In the genomic region with DNA sequence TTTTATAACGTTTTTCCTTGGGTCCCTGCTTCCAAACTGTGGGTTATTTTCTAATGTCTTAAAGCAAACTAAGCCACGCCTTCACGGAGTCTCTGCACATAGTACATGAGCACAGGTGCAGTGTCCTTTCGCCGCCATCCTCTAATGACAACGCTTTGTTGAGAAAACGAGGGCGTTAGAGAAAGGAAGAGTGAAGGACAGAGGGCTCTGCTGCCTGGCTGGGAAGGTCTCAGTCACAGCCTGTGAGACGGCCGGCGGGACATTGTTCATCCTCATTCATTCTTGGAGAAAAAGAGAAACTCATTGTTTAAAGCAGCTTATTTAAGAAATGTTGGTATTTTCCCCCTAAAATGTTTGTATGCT, we compare ENCODE assay signal across 11 cellular contexts. TPM values are rescaled to one million over a fixed set of nuclear protein-coding genes. Genes with fewer than 3 reads are reported as not detected.
A peak's percentile ranks its signal among the peaks of the same experiment; 100 is the strongest.
DNase-seq lines count a peak whose midpoint lies in the region; ATAC-seq, FAIRE-seq and TF ChIP-seq lines count a peak whose summit lies in the region.
"Had no signal": no experiment of that assay in that cellular context is flagged by ENCODE, and none has a peak within 500 bp of the region (broad histone marks: within the 10 kb centered on the region; RNA-seq: fewer than 3 reads in every experiment).

No MANE protein-coding gene starts in this region.

- H4K20me1 ChIP-seq in GM12878 (ENCODE audit: control insufficient read depth, insufficient read depth): no peaks in the 10 kb centered on the region
- H4K20me1 ChIP-seq: BLaER1 treated with 17β-estradiol and CSF1 and Interleukin-3, amounts not matched to agents 10 nM and 100 nM had no signal

- H2AK5ac ChIP-seq in mesenchymal stem cell (ENCODE audit: low read length, severe bottlenecking): no peak overlapping the region

- SMC1A ChIA-PET in GM12878 (lab: Charles Lee; ENCODE audit: uncharacterized antibody, unreplicated experiment): interaction anchor here (0.6 kb wide), 1 partner anchor 45 kb away, joined by 3 read pairs; no protein-coding TSS in a partner anchor

- POLR2A ChIA-PET in GM12878 (lab: Charles Lee): no interaction called here

- no peaks in the 10 kb centered on the region for H3K79me1 ChIP-seq in mesenchymal stem cell (replicated peaks; ENCODE audit: low read length, poor library complexity, severe bottlenecking)

- no TSS peak for BruUV-seq in GM12878 (replicated peaks; lab: Mats Ljungman, UMichigan)

- H2BK12ac ChIP-seq in mesenchymal stem cell (ENCODE audit: low read length in 2 of 2): no peak overlapping the region

- CTCF ChIA-PET in GM12878 (lab: Yijun Ruan, JAX): interaction anchor here (0.6 to 0.7 kb wide), 3 partner anchors 42 to 116 kb away, joined by 3 read pairs; no protein-coding TSS in a partner anchor

- no peak for TF ChIP-seq RAD21 in GM12878 (IDR thresholded peaks at IDR 0.05; ENCODE audit: insufficient read depth, low read depth, low read length)

- no peak overlapping the region for H4K8ac ChIP-seq in mesenchymal stem cell (ENCODE audit: low read length)

- H2AFZ ChIP-seq in GM12878 (ENCODE audit: control insufficient read depth, low read depth, low read length) (peak overlapping the region; percentile 54), mesenchymal stem cell (ENCODE audit: low read depth, low read length) (no peak overlapping the region)

- no peak overlapping the region for H3K4me2 ChIP-seq in GM12878 (ENCODE audit: control insufficient read depth, insufficient read depth)
- H3K4me2 ChIP-seq in mesenchymal stem cell (ENCODE audit: low read length, poor library complexity, severe bottlenecking): no peak overlapping the region

- no peak for DNase-seq in heart left ventricle
- no peak for DNase-seq in left cardiac atrium
- DNase-seq in GM12878 (ENCODE audit: low read depth, low spot score): no peak
- DNase-seq in mesenchymal stem cell: no peak
- DNase-seq in uterus: no peak
- DNase-seq: NCI-H510A had no signal

- no peak for FAIRE-seq in GM12878 (lab: Jason Lieb, UNC)
- FAIRE-seq: colon had no signal

- H3K4me3 ChIP-seq in heart left ventricle (peak overlapping the region in 9 of 12 donors; percentile 24 to 50 (median 32)), GM12878 (no peak overlapping the region), mesenchymal stem cell (ENCODE audit: insufficient read depth in 1 of 2, low read depth in 1 of 2, low read length in 2 of 2) (peak overlapping the region in 1 of 2 experiments; percentile 67), uterus (peak overlapping the region; percentile 2 to 4)
- H3K4me3 ChIP-seq: BLaER1 treated with 17β-estradiol and CSF1 and Interleukin-3, amounts not matched to agents 10 nM and 100 nM had no signal

- no peak overlapping the region for H2BK15ac ChIP-seq in mesenchymal stem cell (ENCODE audit: low read depth, poor library complexity, severe bottlenecking)

- in situ Hi-C loops in GM12878 (cut with MboI): no loop called here

- intact Hi-C loops in heart left ventricle (cut with DNase I) (loop anchor here (2.0 to 10.0 kb wide), 12 partner anchors 59 to 218 kb away; a partner anchor contains a TSS), left cardiac atrium (cut with DNase I) (loop anchor here (2.0 to 10.0 kb wide), 4 partner anchors 114 to 218 kb away; no protein-coding TSS in a partner anchor), GM12878 (cut with micrococcal nuclease; ENCODE audit: unreplicated experiment) (loop anchor here (2.0 kb wide), 1 partner anchor 116 kb away; no protein-coding TSS in a partner anchor), uterus (cut with DNase I; ENCODE audit: low total_unique reads) (loop anchor here (5.0 kb wide), 1 partner anchor 114 kb away; no protein-coding TSS in a partner anchor)

- TF ChIP-seq CTCF in heart left ventricle (IDR thresholded peaks at IDR 0.05) (no peak), GM12878 (IDR thresholded peaks at IDR 0.05 in 2 of 3, conservative IDR thresholded peaks at IDR 0.05 in 1 of 3; ENCODE audit: control insufficient read depth in 2 of 3, extremely low read depth in 1 of 3, insufficient read depth in 1 of 3, low read depth in 3 of 3, low read length in 3 of 3) (no peak), uterus (IDR thresholded peaks at IDR 0.05) (no peak)

- no peaks in the 10 kb centered on the region for H3K27me3 ChIP-seq in heart left ventricle
- H3K27me3 ChIP-seq in GM12878 (replicated peaks in 1 of 2; ENCODE audit: control insufficient read depth in 2 of 2, insufficient read depth in 2 of 2, low read length in 1 of 2): no peaks in the 10 kb centered on the region
- peaks cover 0 to 5% of the 10 kb centered on the region in 2 experiments for H3K27me3 ChIP-seq in mesenchymal stem cell (ENCODE audit: control insufficient read depth in 1 of 2, insufficient read depth in 1 of 2, low read length in 2 of 2)
- no peaks in the 10 kb centered on the region for H3K27me3 ChIP-seq in uterus
- H3K27me3 ChIP-seq: BLaER1 treated with 17β-estradiol and CSF1 and Interleukin-3, amounts not matched to agents 10 nM and 100 nM had no signal

- RAD21 ChIA-PET in GM12878 (lab: Charles Lee; ENCODE audit: unreplicated experiment): no interaction called here

- H3K27ac ChIP-seq in heart left ventricle (peak overlapping the region in 8 of 12 donors; percentile 3 to 92 (median 68)), GM12878 (ENCODE audit: control insufficient read depth, insufficient read depth) (no peak overlapping the region), mesenchymal stem cell (ENCODE audit: low read length, poor library complexity, severe bottlenecking) (no peak overlapping the region), uterus (no peak overlapping the region)
- H3K27ac ChIP-seq: BLaER1 treated with 17β-estradiol and CSF1 and Interleukin-3, amounts not matched to agents 10 nM and 100 nM had no signal

- no peak overlapping the region for H3K18ac ChIP-seq in mesenchymal stem cell (ENCODE audit: low read depth in 1 of 2, low read length in 2 of 2)

- H3K79me2 ChIP-seq in GM12878 (ENCODE audit: control insufficient read depth, insufficient read depth, low read length): no peaks in the 10 kb centered on the region

- H3K23ac ChIP-seq in mesenchymal stem cell (ENCODE audit: low read length in 2 of 2): no peak overlapping the region

- H3K9ac ChIP-seq in GM12878 (ENCODE audit: control insufficient read depth, insufficient read depth, low read length) (no peak overlapping the region), mesenchymal stem cell (ENCODE audit: low read length) (peak overlapping the region; percentile 83)
- H3K9ac ChIP-seq: BLaER1 treated with 17β-estradiol and CSF1 and Interleukin-3, amounts not matched to agents 10 nM and 100 nM had no signal

- TF ChIP-seq POLR2A in heart left ventricle (IDR thresholded peaks at IDR 0.05): no peak
- no peak for TF ChIP-seq POLR2A in GM12878 (IDR thresholded peaks at IDR 0.05; ENCODE audit: low read depth, low read length)
- TF ChIP-seq POLR2A in uterus (IDR thresholded peaks at IDR 0.05): no peak

- H3K36me3 ChIP-seq in heart left ventricle (no peaks in the 10 kb centered on the region), GM12878 (ENCODE audit: control insufficient read depth in 2 of 2, insufficient read depth in 2 of 2, low read length in 1 of 2) (no peaks in the 10 kb centered on the region), mesenchymal stem cell (ENCODE audit: control insufficient read depth in 1 of 2, insufficient read depth in 2 of 2, low read depth in 1 of 2, low read length in 2 of 2) (no peaks in the 10 kb centered on the region), uterus (no peaks in the 10 kb centered on the region)
- H3K36me3 ChIP-seq: BLaER1 treated with 17β-estradiol and CSF1 and Interleukin-3, amounts not matched to agents 10 nM and 100 nM had no signal

- no peak overlapping the region for H3K4ac ChIP-seq in mesenchymal stem cell (ENCODE audit: low read depth in 1 of 2, low read length in 2 of 2)

- ATAC-seq in heart left ventricle: peak in 1 of 4 donors; percentile 21
- ATAC-seq in left cardiac atrium: no peak
- ATAC-seq in GM12878: no peak
- ATAC-seq in HG02938 (IDR thresholded peaks at IDR 0.05; ENCODE audit: unreplicated experiment): no peak
- no peak for ATAC-seq in GM19455 (IDR thresholded peaks at IDR 0.05; ENCODE audit: unreplicated experiment)
- ATAC-seq in HG03460 (IDR thresholded peaks at IDR 0.05; ENCODE audit: unreplicated experiment): no peak

- H2BK5ac ChIP-seq in mesenchymal stem cell (ENCODE audit: low read depth, low read length, poor library complexity, severe bottlenecking): no peak overlapping the region

- H3K4me1 ChIP-seq in heart left ventricle (peaks cover 0 to 41% (median 19%) of the 10 kb centered on the region in 12 donors), GM12878 (ENCODE audit: control insufficient read depth, insufficient read depth, low read length) (no peaks in the 10 kb centered on the region), mesenchymal stem cell (ENCODE audit: control insufficient read depth, insufficient read depth, low read depth, low read length) (peaks cover 2% of the 10 kb centered on the region), uterus (no peaks in the 10 kb centered on the region)

- no peak overlapping the region for H2BK120ac ChIP-seq in mesenchymal stem cell (ENCODE audit: low read depth, low read length)

- H3K9me3 ChIP-seq in heart left ventricle: no peaks in the 10 kb centered on the region
- no peaks in the 10 kb centered on the region for H3K9me3 ChIP-seq in GM12878 (replicated peaks; ENCODE audit: control insufficient read depth, insufficient read depth, low read length)
- no peaks in the 10 kb centered on the region for H3K9me3 ChIP-seq in mesenchymal stem cell (ENCODE audit: control insufficient read depth, low read length)
- H3K9me3 ChIP-seq in uterus: no peaks in the 10 kb centered on the region
- H3K9me3 ChIP-seq: BLaER1 treated with 17β-estradiol and CSF1 and Interleukin-3, amounts not matched to agents 10 nM and 100 nM had no signal

- H4K91ac ChIP-seq in mesenchymal stem cell (ENCODE audit: low read length): no peak overlapping the region

- H3K14ac ChIP-seq in mesenchymal stem cell (ENCODE audit: low read length in 2 of 2): no peak overlapping the region

- no peak for TF ChIP-seq EP300 in GM12878 (IDR thresholded peaks at IDR 0.05; ENCODE audit: borderline replicate concordance in 1 of 2, control insufficient read depth in 1 of 2, low read depth in 2 of 2, low read length in 2 of 2)

- 17 to 25% (median 20%) methylated on average over 11 of the region's 11 CpGs for WGBS in heart left ventricle, 4 donors
- WGBS in GM12878 (ENCODE audit: insufficient coverage, insufficient replicate concordance, low lambda C conversion rate, missing lambda C conversion rate): 55% methylated on average over 11 of the region's 11 CpGs
- 44% methylated on average over 10 of the region's 11 CpGs for WGBS in mesenchymal stem cell

RNA-seq across cellular contexts. Expression of a gene that starts 9.5 kb away (rescaled TPM):
- total RNA-seq in heart left ventricle: 1 to 10 TPM in 4 of 9 donors, under 1 TPM in 5; 0.48 to 1.6 (median 0.95) TPM
- under 1 TPM; 0.30 to 0.44 TPM for polyA plus RNA-seq in heart left ventricle
- total RNA-seq in left cardiac atrium: 1 to 10 TPM; 1.8 to 3.2 TPM
- not detected in 2 replicates for total RNA-seq in GM12878 (2013; cell fraction: nucleolus; rRNA removed)
- 0.16 and 0.34 TPM in 2 replicates for total RNA-seq in GM12878 (2014; rRNA removed)
- 0.09 and 0.18 TPM in 2 replicates for total RNA-seq in GM12878 (2014; rRNA removed; fragmentation: Illumina TruSeq; extraction: Trizol)
- total RNA-seq in GM12878 (2021): 0.11 and 0.56 TPM in 2 replicates
- polyA plus RNA-seq in GM12878 (2011; ENCODE audit: low read depth): 0.49 TPM
- 0.03 and 0.06 TPM in 2 replicates for polyA plus RNA-seq in GM12878 (2011; rRNA removed)
- polyA plus RNA-seq in GM12878 (2011; cell fraction: cytosol; rRNA removed): 0.03 and 0.07 TPM in 2 replicates
- polyA plus RNA-seq in GM12878 (2011; cell fraction: nucleus; rRNA removed): not detected in 2 replicates
- polyA plus RNA-seq in GM12878 (2012): 0.45 and 0.49 TPM in 2 replicates
- polyA plus RNA-seq in GM12878 (2014; fragmentation: Illumina TruSeq; extraction: Trizol): 0.18 TPM in 1 of 2 replicates, not detected in the other
- polyA plus RNA-seq in GM12878 (2014; fragmentation: Nextera tagmentation; extraction: Ambion mirVana): 1 to 10 TPM in 1 of 2 experiments, under 1 TPM in 1; 0.61 to 1.6 TPM
- 0.49 and 0.80 TPM in 2 replicates for polyA plus RNA-seq in GM12878 (2014; rRNA removed)
- under 1 TPM; 0.17 to 0.32 TPM for polyA plus RNA-seq in GM12878 (2016; fragmentation: Nextera tagmentation; extraction: Ambion mirVana)
- not detected in 2 replicates for polyA minus RNA-seq in GM12878 (2011; rRNA and poly(A)+ RNA removed)
- polyA minus RNA-seq in GM12878 (2011; cell fraction: cytosol; rRNA and poly(A)+ RNA removed): not detected in 2 replicates
- polyA minus RNA-seq in GM12878 (2011; cell fraction: nucleus; rRNA and poly(A)+ RNA removed): not detected in 2 replicates
- 0.62 TPM for polyA plus RNA-seq in mesenchymal stem cell (2013, experiment 1 of 2)
- polyA plus RNA-seq in mesenchymal stem cell (2013, experiment 2 of 2): 0.53 TPM
- 1 to 10 TPM in 2 of 4 donors, not detected in 2; 2.7 to 5.6 TPM for total RNA-seq in uterus

Comparison
In these comparisons a context has a peak if more than half of its experiments do, and no peak if none do; other contexts are left out.
1. H3K27ac ChIP-seq: peak in heart left ventricle (8 of 12); none in GM12878 (single experiment), mesenchymal stem cell (single experiment) and uterus (0 of 2).